Comparison of ENCODE assay signal across 8 cellular contexts in genomic region chr7:100539436-100540006, GRCh38. TPM values are rescaled to one million over a fixed set of nuclear protein-coding genes. Genes with fewer than 3 reads are reported as not detected.
DNase-seq lines count a peak whose midpoint lies in the region; TF ChIP-seq lines count a peak whose summit lies in the region.

No MANE protein-coding gene starts in this region.

- no peaks in the 10 kb centered on the region for H3K36me3 ChIP-seq in muscle layer of colon (ENCODE audit: insufficient read depth, low read length)

- H3K9me3 ChIP-seq in muscle layer of colon (ENCODE audit: low read length) = no peaks in the 10 kb centered on the region

- H3K4me3 Mint-ChIP-seq in IgD-negative memory B cell = peak overlapping the region; percentile 87 to 99 (median 96)

- peak overlapping the region; percentile 80 for H3K27ac ChIP-seq in muscle layer of colon (ENCODE audit: low read depth, low read length)

- no peaks in the 10 kb centered on the region for H3K36me3 Mint-ChIP-seq in IgD-negative memory B cell

- H3K4me1 Mint-ChIP-seq in IgD-negative memory B cell = peaks cover 33 to 45% (median 38%) of the 10 kb centered on the region in 3 donors

- H3K4me1 ChIP-seq in muscle layer of colon (ENCODE audit: insufficient read depth, low read length) = peaks cover 14% of the 10 kb centered on the region

- no peaks in the 10 kb centered on the region for H3K27me3 ChIP-seq in muscle layer of colon (ENCODE audit: control insufficient read depth in 1 of 2, insufficient read depth in 2 of 2, low read length in 2 of 2)

- TF ChIP-seq CTCF in AG09309 (IDR thresholded peaks at IDR 0.05; ENCODE audit: control insufficient read depth, insufficient read depth, low read depth, low read length, missing control alignments) (no peak), cardiac fibroblast (IDR thresholded peaks at IDR 0.05; ENCODE audit: low read depth, low read length) (no peak)

- H3K4me3 ChIP-seq in AG09309 (ENCODE audit: control insufficient read depth, low read depth, low read length) = peak overlapping the region; percentile 76
- H3K4me3 ChIP-seq in cardiac fibroblast (replicated peaks in 1 of 2; ENCODE audit: low read depth in 2 of 2, low read length in 2 of 2) = peak overlapping the region; percentile 73 to 81
- H3K4me3 ChIP-seq in muscle layer of colon (ENCODE audit: low read depth in 1 of 2, low read length in 2 of 2) = peak overlapping the region; percentile 55 to 74

- H3K9me3 Mint-ChIP-seq in IgD-negative memory B cell = no peaks in the 10 kb centered on the region

- DNase-seq in AG09309 (ENCODE audit: low read depth) (no peak), cardiac fibroblast (ENCODE audit: low read depth in 2 of 2) (no peak), NCI-H187 (lab: John Stamatoyannopoulos, UW) (no peak), Kasumi-1 (lab: John Stamatoyannopoulos, UW) (no peak), cortex of kidney (lab: John Stamatoyannopoulos, UW) (no peak)
- DNase-seq in activated effector memory CD4-positive, alpha-beta T cell treated with anti-CD3 and anti-CD28 coated beads, Interleukin-2, amount 50 U/mL, for 16 hours = no peak

- peaks cover 1% of the 10 kb centered on the region for H3K27me3 Mint-ChIP-seq in IgD-negative memory B cell

- no peak overlapping the region for H3K9ac ChIP-seq in muscle layer of colon (ENCODE audit: low read length)

- H3K27ac Mint-ChIP-seq in IgD-negative memory B cell = peak overlapping the region in 1 of 3 donors; percentile 37

RNA-seq across cellular contexts. Expression of gene AGFG2, which starts 0.5 kb away (rescaled TPM):
- polyA plus RNA-seq in IgD-negative memory B cell = 7.3 TPM

RNA-seq across cellular contexts. Expression of gene SAP25, which starts 34.2 kb away (rescaled TPM):
- polyA plus RNA-seq in IgD-negative memory B cell = 0.73 TPM

RNA-seq across cellular contexts. Expression of gene LRCH4, which starts 46.4 kb away (rescaled TPM):
- 160 TPM for polyA plus RNA-seq in IgD-negative memory B cell

RNA-seq across cellular contexts. Expression of gene FBXO24, which starts 46.6 kb away (rescaled TPM):
- polyA plus RNA-seq in IgD-negative memory B cell = 0.36 TPM

RNA-seq across cellular contexts. Expression of gene NYAP1, which starts 55.8 kb away (rescaled TPM):
- polyA plus RNA-seq in IgD-negative memory B cell = not detected
